In genomic region chr10:5862360-5862929, GRCh38 we compare ENCODE assay signal across 10 cellular contexts. TPM values are rescaled to one million over a fixed set of nuclear protein-coding genes. Genes with fewer than 3 reads are reported as not detected.
DNase-seq lines count a peak whose midpoint lies in the region; ATAC-seq and TF ChIP-seq lines count a peak whose summit lies in the region.
"Had no signal": no experiment of that assay in that cellular context is flagged by ENCODE, and none has a peak within 500 bp of the region (broad histone marks: within the 10 kb centered on the region; RNA-seq: fewer than 3 reads in every experiment).

No MANE protein-coding gene starts in this region.

- H3K36me3 ChIP-seq in testis (ENCODE audit: low read depth, missing control alignments) (no peaks in the 10 kb centered on the region), right atrium auricular region (no peaks in the 10 kb centered on the region)

- no peaks in the 10 kb centered on the region for H3K4me1 ChIP-seq in testis
- no peaks in the 10 kb centered on the region for H3K4me1 ChIP-seq in right atrium auricular region

- intact Hi-C loops in testis (cut with DNase I; ENCODE audit: low total_unique reads): no loop called here

- TF ChIP-seq POLR2A in testis (IDR thresholded peaks at IDR 0.05): no peak

- no peak for TF ChIP-seq CTCF in testis (IDR thresholded peaks at IDR 0.05)
- TF ChIP-seq CTCF in right atrium auricular region (IDR thresholded peaks at IDR 0.05): no peak

- WGBS in testis, 2 donors: 87 to 96% methylated on average over 3 to 7 of the region's 7 CpGs

- H3K9me3 ChIP-seq in testis (no peaks in the 10 kb centered on the region), right atrium auricular region (no peaks in the 10 kb centered on the region)

- ATAC-seq in activated CD4-positive, CD25-positive, alpha-beta regulatory T cell treated with anti-CD3 and anti-CD28 coated beads, Interleukin-2, amount 50 U/mL, for 24 hours: peak; percentile 74 to 78
- peak; percentile 91 for ATAC-seq in HG02571 (IDR thresholded peaks at IDR 0.05; ENCODE audit: unreplicated experiment)
- ATAC-seq in HG03558 (IDR thresholded peaks at IDR 0.05; ENCODE audit: extremely low read depth, unreplicated experiment): peak; percentile 94

- no peak for DNase-seq in activated CD4-positive, CD25-positive, alpha-beta regulatory T cell (lab: John Stamatoyannopoulos, UW)
- DNase-seq in stimulated activated CD8-positive, alpha-beta memory T cell treated with anti-CD3 and anti-CD28 coated beads, Interleukin-4, amount 100 ng/mL, for 48 hours: peak; percentile 50
- no peak for DNase-seq in testis
- no peak for DNase-seq in right atrium auricular region (ENCODE audit: low spot score)
- DNase-seq in LoVo (ENCODE audit: low spot score): no peak
- DNase-seq: NCI-H2107 had no signal

- no peak overlapping the region for H3K4me3 ChIP-seq in testis
- no peak overlapping the region for H3K4me3 ChIP-seq in right atrium auricular region

- H3K27me3 ChIP-seq in testis (no peaks in the 10 kb centered on the region), right atrium auricular region (no peaks in the 10 kb centered on the region)

- H3K27ac ChIP-seq in testis (no peak overlapping the region), right atrium auricular region (no peak overlapping the region)
- H3K27ac ChIP-seq: 22Rv1 had no signal

RNA-seq across cellular contexts. Expression of gene ANKRD16, which starts 27.2 kb away (rescaled TPM):
- total RNA-seq in testis (10 to 100 TPM; 30.3 to 32.1 TPM), right atrium auricular region (1 to 10 TPM; 1.9 to 3.5 TPM)
- 14.2 TPM for polyA plus RNA-seq in testis (ENCODE audit: insufficient read depth, low read depth, low replicate concordance)

RNA-seq across cellular contexts. Expression of gene FBH1, which starts 27.6 kb away (rescaled TPM):
- 100 to 1,000 TPM; 174 to 203 TPM for total RNA-seq in testis
- polyA plus RNA-seq in testis (ENCODE audit: insufficient read depth, low read depth, low replicate concordance): 91.6 TPM
- total RNA-seq in right atrium auricular region: 10 to 100 TPM; 68.7 to 93.4 TPM

RNA-seq across cellular contexts. Expression of gene GDI2, which starts 49.2 kb away (rescaled TPM):
- total RNA-seq in testis (100 to 1,000 TPM; 184 to 204 TPM), right atrium auricular region (100 to 1,000 TPM; 117 to 124 TPM)
- polyA plus RNA-seq in testis (ENCODE audit: insufficient read depth, low read depth, low replicate concordance): 144 TPM

Comparison
In these comparisons a context has a peak if more than half of its experiments do, and no peak if none do; other contexts are left out.
1. RNA of gene ANKRD16, which starts 27.2 kb away (total RNA-seq): 30.3 to 32.1 TPM in testis; 1.9 to 3.5 TPM in right atrium auricular region; every median in the first group is over 4 times any median in the second.
2. Peak in every context shown above with its lines, with median percentiles within 50 percentile points of each other: ATAC-seq.